Comparison of ENCODE assay signal across 1 cellular context in the genomic region with DNA sequence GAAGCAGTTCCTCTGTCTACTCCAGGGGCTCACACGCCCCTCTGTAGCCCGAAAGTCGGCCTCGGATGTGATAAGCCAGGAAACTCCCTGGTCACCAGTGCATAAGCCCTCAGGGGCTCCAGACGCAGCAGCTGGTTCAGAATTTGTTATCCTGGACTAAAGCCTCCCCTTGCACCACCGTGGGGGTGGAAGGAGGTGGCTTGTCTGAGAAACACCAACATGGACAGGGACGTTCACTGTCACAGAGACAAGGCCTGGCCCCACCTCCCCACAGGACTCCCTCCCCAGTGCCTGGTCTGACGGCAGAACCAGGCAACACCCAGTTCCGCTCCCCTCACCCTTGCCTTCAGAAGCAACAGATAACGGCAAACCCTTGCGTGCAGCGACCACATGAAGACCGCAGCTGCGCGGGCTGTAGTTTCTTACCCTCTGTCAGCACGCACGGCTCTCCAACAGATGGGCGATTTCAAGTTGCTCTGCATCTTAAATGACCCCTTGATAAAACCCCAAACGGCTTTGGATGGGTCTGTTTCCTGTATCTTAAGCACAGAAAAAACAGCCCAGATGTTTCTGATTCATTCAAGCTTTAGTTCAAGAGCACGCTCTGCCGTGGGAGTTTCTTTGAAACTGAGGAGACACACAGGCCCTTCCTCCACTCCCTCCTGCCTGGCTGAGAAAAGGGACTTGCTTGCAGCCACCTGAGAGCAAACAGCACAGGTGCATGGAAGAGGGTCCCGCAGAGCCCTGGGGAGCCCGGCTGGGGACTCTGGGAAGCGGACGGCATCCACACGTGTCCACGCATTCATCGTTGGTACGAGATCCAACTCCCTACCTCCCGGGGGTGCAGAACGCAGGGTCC.
A peak's percentile ranks its signal among the peaks of the same experiment; 100 is the strongest.
TF ChIP-seq lines count a peak whose summit lies in the region.

No MANE protein-coding gene starts in this region.

TF ChIP-seq in K562, 482 proteins besides CTCF, POLR2A, EP300 and RAD21 (continued from another document and continues in another):
- TF ChIP-seq ZBTB2 (IDR thresholded peaks at IDR 0.05) (no peak), SMARCA5 (IDR thresholded peaks at IDR 0.05) (no peak), RBFOX2 (IDR thresholded peaks at IDR 0.05; ENCODE audit: low read depth, low read length) (peak; percentile 70), RB1 (IDR thresholded peaks at IDR 0.05; ENCODE audit: low read depth) (no peak), PURB (CRISPR knock-in tag; IDR thresholded peaks at IDR 0.05; ENCODE audit: low read depth) (no peak), RFX5 (IDR thresholded peaks at IDR 0.05; ENCODE audit: low read depth, low read length) (no peak), ARID2 (IDR thresholded peaks at IDR 0.05) (no peak), SUPT5H (IDR thresholded peaks at IDR 0.05) (no peak), XRCC5 (IDR thresholded peaks at IDR 0.05; ENCODE audit: low read depth, low read length) (peak; percentile 61; the same call in 1 of the 2 replicates), ZNF57 (CRISPR knock-in tag; IDR thresholded peaks at IDR 0.05) (no peak), ESRRB (CRISPR knock-in tag; IDR thresholded peaks at IDR 0.05; ENCODE audit: borderline replicate concordance) (no peak), ZKSCAN1 (IDR thresholded peaks at IDR 0.05; ENCODE audit: low read depth, low read length) (no peak), TBP (optimal IDR thresholded peaks at IDR 0.05; ENCODE audit: low read depth, low read length) (no peak), DMBX1 (CRISPR knock-in tag; IDR thresholded peaks at IDR 0.05; ENCODE audit: borderline replicate concordance) (0 out of 2 replicates have a peak, but pooled peaks have one; percentile 15), GTF2E2 (tag; IDR thresholded peaks at IDR 0.05) (no peak), HES1 (IDR thresholded peaks at IDR 0.05; ENCODE audit: low read depth) (peak; percentile 63), NR1H2 (CRISPR knock-in tag; IDR thresholded peaks at IDR 0.05) (peak; percentile 44; the same call in 1 of the 2 replicates), ZNF79 (CRISPR knock-in tag; IDR thresholded peaks at IDR 0.05; ENCODE audit: low read depth) (no peak), MAZ (CRISPR knock-in tag; conservative IDR thresholded peaks at IDR 0.05 in 1 of 2, IDR thresholded peaks at IDR 0.05 in 1 of 2) (peak; percentile 23 to 67; a peak in 2 of 4 replicates), TARDBP (IDR thresholded peaks at IDR 0.05) (0 out of 2 replicates have a peak, but pooled peaks have one; percentile 50), ZBTB33 (CRISPR knock-in tag; IDR thresholded peaks at IDR 0.05) (no peak), MECOM (CRISPR knock-in tag; IDR thresholded peaks at IDR 0.05) (no peak; the same call in 1 of the 2 replicates), TAF7 (tag; IDR thresholded peaks at IDR 0.05) (no peak), YY1 (IDR thresholded peaks at IDR 0.05; ENCODE audit: borderline replicate concordance in 1 of 3, control insufficient read depth in 1 of 3, extremely low read depth in 1 of 3, insufficient read depth in 3 of 3, insufficient read length in 1 of 3, insufficient replicate concordance in 2 of 3, low read depth in 1 of 3, low read length in 2 of 3) (no peak), SMARCE1 (IDR thresholded peaks at IDR 0.05) (peak; percentile 58; the same call in 1 of the 2 replicates), MYC (IDR thresholded peaks at IDR 0.05; ENCODE audit: low read depth, low read length) (peak; percentile 77), MYC (CRISPR knock-in tag; IDR thresholded peaks at IDR 0.05; ENCODE audit: borderline replicate concordance, low read depth) (no peak), PCBP1 (IDR thresholded peaks at IDR 0.05; ENCODE audit: low read depth, low read length, poor library complexity, severe bottlenecking) (no peak), PPARD (CRISPR knock-in tag; IDR thresholded peaks at IDR 0.05) (no peak), TAF15 (IDR thresholded peaks at IDR 0.05; ENCODE audit: low read depth, low read length) (no peak), MCM5 (IDR thresholded peaks at IDR 0.05; ENCODE audit: low read depth) (no peak), HEY1 (CRISPR knock-in tag; IDR thresholded peaks at IDR 0.05; ENCODE audit: borderline replicate concordance) (no peak), GABPB1 (CRISPR knock-in tag; IDR thresholded peaks at IDR 0.05) (no peak), BCL6 (CRISPR knock-in tag; IDR thresholded peaks at IDR 0.05) (no peak), ZNF311 (CRISPR knock-in tag; IDR thresholded peaks at IDR 0.05) (no peak), ZNF717 (CRISPR knock-in tag; IDR thresholded peaks at IDR 0.05) (no peak), DPF2 (IDR thresholded peaks at IDR 0.05) (peak; percentile 76; the same call in 1 of the 2 replicates), RFX1 (IDR thresholded peaks at IDR 0.05) (no peak), THAP7 (CRISPR knock-in tag; IDR thresholded peaks at IDR 0.05) (no peak), NFIX (CRISPR knock-in tag; IDR thresholded peaks at IDR 0.05; ENCODE audit: low read depth) (no peak), NR2F6 (CRISPR knock-in tag; IDR thresholded peaks at IDR 0.05) (no peak), ZNF589 (CRISPR knock-in tag; IDR thresholded peaks at IDR 0.05; ENCODE audit: low read depth) (peak; percentile 47; the same call in 1 of the 2 replicates), NFE2L1 (tag; IDR thresholded peaks at IDR 0.05; ENCODE audit: borderline replicate concordance, low read depth) (no peak), SRSF3 (IDR thresholded peaks at IDR 0.05; ENCODE audit: insufficient read depth, low read length) (no peak), PHB2 (IDR thresholded peaks at IDR 0.05; ENCODE audit: low read depth) (no peak), ZNF778 (CRISPR knock-in tag; IDR thresholded peaks at IDR 0.05) (no peak)
- TF ChIP-seq, protein P1, sequence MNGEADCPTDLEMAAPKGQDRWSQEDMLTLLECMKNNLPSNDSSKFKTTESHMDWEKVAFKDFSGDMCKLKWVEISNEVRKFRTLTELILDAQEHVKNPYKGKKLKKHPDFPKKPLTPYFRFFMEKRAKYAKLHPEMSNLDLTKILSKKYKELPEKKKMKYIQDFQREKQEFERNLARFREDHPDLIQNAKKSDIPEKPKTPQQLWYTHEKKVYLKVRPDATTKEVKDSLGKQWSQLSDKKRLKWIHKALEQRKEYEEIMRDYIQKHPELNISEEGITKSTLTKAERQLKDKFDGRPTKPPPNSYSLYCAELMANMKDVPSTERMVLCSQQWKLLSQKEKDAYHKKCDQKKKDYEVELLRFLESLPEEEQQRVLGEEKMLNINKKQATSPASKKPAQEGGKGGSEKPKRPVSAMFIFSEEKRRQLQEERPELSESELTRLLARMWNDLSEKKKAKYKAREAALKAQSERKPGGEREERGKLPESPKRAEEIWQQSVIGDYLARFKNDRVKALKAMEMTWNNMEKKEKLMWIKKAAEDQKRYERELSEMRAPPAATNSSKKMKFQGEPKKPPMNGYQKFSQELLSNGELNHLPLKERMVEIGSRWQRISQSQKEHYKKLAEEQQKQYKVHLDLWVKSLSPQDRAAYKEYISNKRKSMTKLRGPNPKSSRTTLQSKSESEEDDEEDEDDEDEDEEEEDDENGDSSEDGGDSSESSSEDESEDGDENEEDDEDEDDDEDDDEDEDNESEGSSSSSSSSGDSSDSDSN (IDR thresholded peaks at IDR 0.05; ENCODE audit: borderline replicate concordance in 1 of 2, low read depth in 2 of 2, low read length in 2 of 2) = peak; percentile 33 to 91; a peak in 3 of 4 replicates
- TF ChIP-seq, protein P2, sequence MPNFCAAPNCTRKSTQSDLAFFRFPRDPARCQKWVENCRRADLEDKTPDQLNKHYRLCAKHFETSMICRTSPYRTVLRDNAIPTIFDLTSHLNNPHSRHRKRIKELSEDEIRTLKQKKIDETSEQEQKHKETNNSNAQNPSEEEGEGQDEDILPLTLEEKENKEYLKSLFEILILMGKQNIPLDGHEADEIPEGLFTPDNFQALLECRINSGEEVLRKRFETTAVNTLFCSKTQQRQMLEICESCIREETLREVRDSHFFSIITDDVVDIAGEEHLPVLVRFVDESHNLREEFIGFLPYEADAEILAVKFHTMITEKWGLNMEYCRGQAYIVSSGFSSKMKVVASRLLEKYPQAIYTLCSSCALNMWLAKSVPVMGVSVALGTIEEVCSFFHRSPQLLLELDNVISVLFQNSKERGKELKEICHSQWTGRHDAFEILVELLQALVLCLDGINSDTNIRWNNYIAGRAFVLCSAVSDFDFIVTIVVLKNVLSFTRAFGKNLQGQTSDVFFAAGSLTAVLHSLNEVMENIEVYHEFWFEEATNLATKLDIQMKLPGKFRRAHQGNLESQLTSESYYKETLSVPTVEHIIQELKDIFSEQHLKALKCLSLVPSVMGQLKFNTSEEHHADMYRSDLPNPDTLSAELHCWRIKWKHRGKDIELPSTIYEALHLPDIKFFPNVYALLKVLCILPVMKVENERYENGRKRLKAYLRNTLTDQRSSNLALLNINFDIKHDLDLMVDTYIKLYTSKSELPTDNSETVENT (CRISPR knock-in tag; IDR thresholded peaks at IDR 0.05) = 0 out of 2 replicates have a peak, but pooled peaks have one; percentile 16
- TF ChIP-seq, protein P3, sequence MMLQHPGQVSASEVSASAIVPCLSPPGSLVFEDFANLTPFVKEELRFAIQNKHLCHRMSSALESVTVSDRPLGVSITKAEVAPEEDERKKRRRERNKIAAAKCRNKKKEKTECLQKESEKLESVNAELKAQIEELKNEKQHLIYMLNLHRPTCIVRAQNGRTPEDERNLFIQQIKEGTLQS (IDR thresholded peaks at IDR 0.05) = no peak
- TF ChIP-seq, protein P3 (CRISPR knock-in tag; conservative IDR thresholded peaks at IDR 0.05) = no peak
- TF ChIP-seq, protein P4, sequence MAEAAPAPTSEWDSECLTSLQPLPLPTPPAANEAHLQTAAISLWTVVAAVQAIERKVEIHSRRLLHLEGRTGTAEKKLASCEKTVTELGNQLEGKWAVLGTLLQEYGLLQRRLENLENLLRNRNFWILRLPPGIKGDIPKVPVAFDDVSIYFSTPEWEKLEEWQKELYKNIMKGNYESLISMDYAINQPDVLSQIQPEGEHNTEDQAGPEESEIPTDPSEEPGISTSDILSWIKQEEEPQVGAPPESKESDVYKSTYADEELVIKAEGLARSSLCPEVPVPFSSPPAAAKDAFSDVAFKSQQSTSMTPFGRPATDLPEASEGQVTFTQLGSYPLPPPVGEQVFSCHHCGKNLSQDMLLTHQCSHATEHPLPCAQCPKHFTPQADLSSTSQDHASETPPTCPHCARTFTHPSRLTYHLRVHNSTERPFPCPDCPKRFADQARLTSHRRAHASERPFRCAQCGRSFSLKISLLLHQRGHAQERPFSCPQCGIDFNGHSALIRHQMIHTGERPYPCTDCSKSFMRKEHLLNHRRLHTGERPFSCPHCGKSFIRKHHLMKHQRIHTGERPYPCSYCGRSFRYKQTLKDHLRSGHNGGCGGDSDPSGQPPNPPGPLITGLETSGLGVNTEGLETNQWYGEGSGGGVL (CRISPR knock-in tag; IDR thresholded peaks at IDR 0.05) = no peak
- TF ChIP-seq, protein P5, sequence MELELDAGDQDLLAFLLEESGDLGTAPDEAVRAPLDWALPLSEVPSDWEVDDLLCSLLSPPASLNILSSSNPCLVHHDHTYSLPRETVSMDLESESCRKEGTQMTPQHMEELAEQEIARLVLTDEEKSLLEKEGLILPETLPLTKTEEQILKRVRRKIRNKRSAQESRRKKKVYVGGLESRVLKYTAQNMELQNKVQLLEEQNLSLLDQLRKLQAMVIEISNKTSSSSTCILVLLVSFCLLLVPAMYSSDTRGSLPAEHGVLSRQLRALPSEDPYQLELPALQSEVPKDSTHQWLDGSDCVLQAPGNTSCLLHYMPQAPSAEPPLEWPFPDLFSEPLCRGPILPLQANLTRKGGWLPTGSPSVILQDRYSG (tag; conservative IDR thresholded peaks at IDR 0.05; ENCODE audit: low read depth) = no peak
- TF ChIP-seq, protein P6, sequence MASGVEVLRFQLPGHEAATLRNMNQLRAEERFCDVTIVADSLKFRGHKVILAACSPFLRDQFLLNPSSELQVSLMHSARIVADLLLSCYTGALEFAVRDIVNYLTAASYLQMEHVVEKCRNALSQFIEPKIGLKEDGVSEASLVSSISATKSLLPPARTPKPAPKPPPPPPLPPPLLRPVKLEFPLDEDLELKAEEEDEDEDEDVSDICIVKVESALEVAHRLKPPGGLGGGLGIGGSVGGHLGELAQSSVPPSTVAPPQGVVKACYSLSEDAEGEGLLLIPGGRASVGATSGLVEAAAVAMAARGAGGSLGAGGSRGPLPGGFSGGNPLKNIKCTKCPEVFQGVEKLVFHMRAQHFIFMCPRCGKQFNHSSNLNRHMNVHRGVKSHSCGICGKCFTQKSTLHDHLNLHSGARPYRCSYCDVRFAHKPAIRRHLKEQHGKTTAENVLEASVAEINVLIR (CRISPR knock-in tag; IDR thresholded peaks at IDR 0.05) = peak; percentile 21; the same call in 1 of the 2 replicates
